In the genomic region with DNA sequence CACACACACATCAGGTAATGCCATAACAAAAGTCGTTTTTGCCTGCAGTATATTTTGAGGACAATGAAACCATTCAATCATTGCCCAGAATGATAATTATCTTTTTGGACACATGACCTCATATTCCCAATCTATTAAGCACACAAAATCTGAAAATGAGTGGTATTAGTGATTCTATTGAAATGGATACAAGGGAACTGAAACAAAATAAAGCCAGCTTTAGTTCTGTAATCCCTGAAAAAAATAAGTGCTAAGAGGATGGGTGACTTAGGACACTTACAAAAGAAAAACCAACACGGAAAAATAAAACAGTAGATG, we compare ENCODE assay signal across 3 cellular contexts.
"Had no signal": no experiment of that assay in that cellular context is flagged by ENCODE, and none has a peak within 500 bp of the region (broad histone marks: within the 10 kb centered on the region; RNA-seq: fewer than 3 reads in every experiment).

No MANE protein-coding gene starts in this region.

- ATAC-seq: GM12878 had no signal

- H3K4me3 ChIP-seq: GM12878 had no signal

- DNase-seq: GDM1, GF-D8 had no signal
